ENCODE assay signal across 9 cellular contexts in genomic region chr13:61954092-61954491, GRCh38.
DNase-seq lines count a peak whose midpoint lies in the region; ATAC-seq and TF ChIP-seq lines count a peak whose summit lies in the region.
"Had no signal": no experiment of that assay in that cellular context is flagged by ENCODE, and none has a peak within 500 bp of the region (broad histone marks: within the 10 kb centered on the region; RNA-seq: fewer than 3 reads in every experiment).

No MANE protein-coding gene starts in this region.

- no peaks in the 10 kb centered on the region for H3K4me1 ChIP-seq in stomach

- intact Hi-C loops in stomach (cut with DNase I; ENCODE audit: low total_unique reads) (no loop called here), Right ventricle myocardium inferior (cut with DNase I) (no loop called here)

- H3K27ac ChIP-seq in stomach: no peak overlapping the region

- 4 to 11% (median 6%) methylated on average over 3 of the region's 3 CpGs for WGBS in stomach, 5 donors

- no peak for TF ChIP-seq EP300 in stomach (IDR thresholded peaks at IDR 0.05)

- TF ChIP-seq CTCF in stomach (IDR thresholded peaks at IDR 0.05): peak in 1 of 7 experiments; percentile 8

- H3K36me3 ChIP-seq in stomach: no peaks in the 10 kb centered on the region
- no peaks in the 10 kb centered on the region for H3K36me3 ChIP-seq in MG63

- no peak for TF ChIP-seq POLR2A in stomach (IDR thresholded peaks at IDR 0.05)

- no peaks in the 10 kb centered on the region for H3K9me3 ChIP-seq in stomach
- no peaks in the 10 kb centered on the region for H3K9me3 ChIP-seq in MG63

- H3K4me3 ChIP-seq in stomach (no peak overlapping the region), MG63 (no peak overlapping the region)

- no peak for ATAC-seq in GM19395 (IDR thresholded peaks at IDR 0.05; ENCODE audit: unreplicated experiment)
- no peak for ATAC-seq in Right ventricle myocardium inferior

- H3K27me3 ChIP-seq in stomach (no peaks in the 10 kb centered on the region), MG63 (no peaks in the 10 kb centered on the region)

- peak; percentile 9 for DNase-seq in HPDE6-E6E7 (ENCODE audit: extremely low spot score)
- DNase-seq in NCI-H524 treated with DMSO at 0.1 percent for 48 hours (lab: John Stamatoyannopoulos, UW): peak; percentile 9
- peak; percentile 36 for DNase-seq in cerebellar cortex (ENCODE audit: low spot score)
- peak; percentile 5 for DNase-seq in non-pigmented ciliary epithelial cell (ENCODE audit: low read depth)
- DNase-seq in stomach: no peak
- DNase-seq in MG63: no peak
- DNase-seq in Right ventricle myocardium inferior (ENCODE audit: missing footprints): no peak
- DNase-seq: activated CD4-positive, alpha-beta T cell treated with anti-CD3 and anti-CD28 coated beads, Interleukin-2, amount 50 U/mL, for 48 hours had no signal

Comparison
In these comparisons a context has a peak if more than half of its experiments do, and no peak if none do; other contexts are left out.
1. DNase-seq: peak in HPDE6-E6E7 (single experiment), NCI-H524 treated with DMSO at 0.1 percent for 48 hours (single experiment), cerebellar cortex (single experiment) and non-pigmented ciliary epithelial cell (single experiment); none in stomach (single experiment), MG63 (single experiment) and Right ventricle myocardium inferior (single experiment).